Comparison of ENCODE assay signal across 12 cellular contexts in genomic region chr3:27311400-27311799, GRCh38. TPM values are rescaled to one million over a fixed set of nuclear protein-coding genes. Genes with fewer than 3 reads are reported as not detected.
DNase-seq lines count a peak whose midpoint lies in the region; ATAC-seq, FAIRE-seq and TF ChIP-seq lines count a peak whose summit lies in the region.
"Had no signal": no experiment of that assay in that cellular context is flagged by ENCODE, and none has a peak within 500 bp of the region (broad histone marks: within the 10 kb centered on the region; RNA-seq: fewer than 3 reads in every experiment).

No MANE protein-coding gene starts in this region.

- peak overlapping the region; percentile 87 for H3K27ac ChIP-seq in astrocyte (ENCODE audit: low read depth, low read length)
- no peak overlapping the region for H3K27ac ChIP-seq in keratinocyte (ENCODE audit: control insufficient read depth, insufficient read depth, low read length)
- H3K27ac ChIP-seq: esophagus squamous epithelium had no signal

- peak overlapping the region; percentile 81 for H3K27ac Mint-ChIP-seq in astrocyte (ENCODE audit: unreplicated experiment)
- no peak overlapping the region for H3K27ac Mint-ChIP-seq in glutamatergic neuron (ENCODE audit: unreplicated experiment)
- no peak overlapping the region for H3K27ac Mint-ChIP-seq in activated naive CD8-positive, alpha-beta T cell treated with anti-CD3 and anti-CD28 coated beads for 36 hours
- H3K27ac Mint-ChIP-seq: activated naive CD4-positive, alpha-beta T cell treated with anti-CD3 and anti-CD28 coated beads for 36 hours; CD4-positive, CD25-positive, alpha-beta regulatory T cell; WTC11 had no signal

- DNase-seq in AG08395 (ENCODE audit: low spot score) (peak; percentile 91), HS-5 (ENCODE audit: low read depth) (peak; percentile 85), astrocyte (ENCODE audit: low read depth) (peak; percentile 93), keratinocyte (ENCODE audit: low read depth, low spot score) (peak; percentile 17), glutamatergic neuron (no peak), ecto neural progenitor cell (ENCODE audit: low spot score) (no peak)
- no peak for DNase-seq in activated naive CD8-positive, alpha-beta T cell treated with anti-CD3 and anti-CD28 coated beads for 36 hours
- DNase-seq: esophagus squamous epithelium had no signal

- no peak for TF ChIP-seq CTCF in astrocyte (IDR thresholded peaks at IDR 0.05; ENCODE audit: insufficient read depth, low read depth, low read length)
- TF ChIP-seq CTCF in keratinocyte (optimal IDR thresholded peaks at IDR 0.05 in 1 of 3, IDR thresholded peaks at IDR 0.05 in 1 of 3, conservative IDR thresholded peaks at IDR 0.05 in 1 of 3; ENCODE audit: extremely low read depth in 1 of 3, insufficient read depth in 2 of 3, low read length in 3 of 3): no peak
- TF ChIP-seq CTCF in glutamatergic neuron (IDR thresholded peaks at IDR 0.05; ENCODE audit: partially characterized antibody, unreplicated experiment): no peak

- H3K9ac ChIP-seq in astrocyte (ENCODE audit: low read length) (peak overlapping the region; percentile 62), keratinocyte (ENCODE audit: control insufficient read depth, extremely low read depth, insufficient read depth, low read length) (no peak overlapping the region)

- no peak for ATAC-seq in GM18517 (IDR thresholded peaks at IDR 0.05; ENCODE audit: unreplicated experiment)

- H3K9me3 ChIP-seq in astrocyte (ENCODE audit: insufficient read depth, low read depth, low read length) (no peaks in the 10 kb centered on the region), keratinocyte (ENCODE audit: control insufficient read depth, low read depth, low read length) (no peaks in the 10 kb centered on the region)
- H3K9me3 ChIP-seq: esophagus squamous epithelium had no signal

- no peaks in the 10 kb centered on the region for H3K27me3 ChIP-seq in astrocyte (ENCODE audit: insufficient read depth, low read length)
- H3K27me3 ChIP-seq in keratinocyte (ENCODE audit: control insufficient read depth, extremely low read depth, insufficient read depth, low read length): no peaks in the 10 kb centered on the region
- H3K27me3 ChIP-seq: esophagus squamous epithelium had no signal

- H3K4me3 Mint-ChIP-seq in astrocyte (ENCODE audit: unreplicated experiment): no peak overlapping the region
- no peak overlapping the region for H3K4me3 Mint-ChIP-seq in glutamatergic neuron (ENCODE audit: unreplicated experiment)
- no peak overlapping the region for H3K4me3 Mint-ChIP-seq in activated naive CD8-positive, alpha-beta T cell treated with anti-CD3 and anti-CD28 coated beads for 36 hours
- H3K4me3 Mint-ChIP-seq: activated naive CD4-positive, alpha-beta T cell treated with anti-CD3 and anti-CD28 coated beads for 36 hours; CD4-positive, CD25-positive, alpha-beta regulatory T cell; WTC11 had no signal

- no peaks in the 10 kb centered on the region for H3K9me1 ChIP-seq in keratinocyte (ENCODE audit: control insufficient read depth, extremely low read depth, insufficient read depth, low read length)

- H3K27me3 Mint-ChIP-seq in astrocyte (ENCODE audit: low read depth, unreplicated experiment) (no peaks in the 10 kb centered on the region), glutamatergic neuron (ENCODE audit: unreplicated experiment) (no peaks in the 10 kb centered on the region)
- peaks cover 3% of the 10 kb centered on the region for H3K27me3 Mint-ChIP-seq in activated naive CD8-positive, alpha-beta T cell treated with anti-CD3 and anti-CD28 coated beads for 36 hours
- H3K27me3 Mint-ChIP-seq: CD4-positive, CD25-positive, alpha-beta regulatory T cell had no signal

- no peaks in the 10 kb centered on the region for H4K20me1 ChIP-seq in astrocyte (ENCODE audit: insufficient read depth, low read length)
- H4K20me1 ChIP-seq in keratinocyte (ENCODE audit: control insufficient read depth, extremely low read depth, insufficient read depth, low read length): no peaks in the 10 kb centered on the region

- peak overlapping the region; percentile 53 for H3K4me2 ChIP-seq in astrocyte (ENCODE audit: low read length)
- H3K4me2 ChIP-seq in keratinocyte (ENCODE audit: control insufficient read depth, extremely low read depth, insufficient read depth, low read depth, low read length): no peak overlapping the region

- FAIRE-seq in astrocyte (lab: Jason Lieb, UNC): peak; percentile 99
- FAIRE-seq in keratinocyte (lab: Jason Lieb, UNC): peak; percentile 52

- H3K79me2 ChIP-seq in astrocyte (ENCODE audit: insufficient read depth, low read length) (no peaks in the 10 kb centered on the region), keratinocyte (ENCODE audit: control insufficient read depth, insufficient read depth, low read length) (no peaks in the 10 kb centered on the region)

- H3K9me3 Mint-ChIP-seq in astrocyte (ENCODE audit: unreplicated experiment): peaks cover 2% of the 10 kb centered on the region
- no peaks in the 10 kb centered on the region for H3K9me3 Mint-ChIP-seq in glutamatergic neuron (ENCODE audit: unreplicated experiment)
- no peaks in the 10 kb centered on the region for H3K9me3 Mint-ChIP-seq in activated naive CD8-positive, alpha-beta T cell treated with anti-CD3 and anti-CD28 coated beads for 36 hours
- H3K9me3 Mint-ChIP-seq: activated naive CD4-positive, alpha-beta T cell treated with anti-CD3 and anti-CD28 coated beads for 36 hours; CD4-positive, CD25-positive, alpha-beta regulatory T cell had no signal

- H3K4me1 Mint-ChIP-seq in astrocyte (ENCODE audit: low read depth, unreplicated experiment) (peaks cover 24% of the 10 kb centered on the region), glutamatergic neuron (ENCODE audit: low read depth, unreplicated experiment) (no peaks in the 10 kb centered on the region)
- H3K4me1 Mint-ChIP-seq in activated naive CD8-positive, alpha-beta T cell treated with anti-CD3 and anti-CD28 coated beads for 36 hours: no peaks in the 10 kb centered on the region

- dilution Hi-C loops in keratinocyte (cut with MboI; ENCODE audit: extremely low pct_ligation_motif_present, low sequenced_read_pairs): no loop called here

- no peak overlapping the region for H2AFZ ChIP-seq in astrocyte (ENCODE audit: low read depth, low read length)
- no peak overlapping the region for H2AFZ ChIP-seq in keratinocyte (ENCODE audit: control insufficient read depth, low read length)

- H3K36me3 ChIP-seq in astrocyte (ENCODE audit: insufficient read depth, low read length) (peaks cover 3% of the 10 kb centered on the region), keratinocyte (ENCODE audit: control insufficient read depth in 2 of 2, extremely low read depth in 1 of 2, insufficient read depth in 2 of 2, low read length in 2 of 2) (no peaks in the 10 kb centered on the region)
- H3K36me3 ChIP-seq: esophagus squamous epithelium had no signal

- H3K4me1 ChIP-seq in astrocyte (ENCODE audit: insufficient read depth, low read length): peaks cover 16% of the 10 kb centered on the region
- peaks cover 2% of the 10 kb centered on the region for H3K4me1 ChIP-seq in keratinocyte (ENCODE audit: control insufficient read depth, extremely low read depth, insufficient read depth, low read length)

- H3K4me3 ChIP-seq in astrocyte (ENCODE audit: insufficient read depth, low read depth, low read length): no peak overlapping the region
- no peak overlapping the region for H3K4me3 ChIP-seq in keratinocyte (ENCODE audit: control insufficient read depth in 2 of 3, extremely low read depth in 1 of 3, insufficient read depth in 2 of 3, low read depth in 1 of 3, low read length in 3 of 3)
- H3K4me3 ChIP-seq: esophagus squamous epithelium had no signal

- H3K36me3 Mint-ChIP-seq in astrocyte (ENCODE audit: low read depth, unreplicated experiment): no peaks in the 10 kb centered on the region
- no peaks in the 10 kb centered on the region for H3K36me3 Mint-ChIP-seq in glutamatergic neuron (ENCODE audit: unreplicated experiment)
- no peaks in the 10 kb centered on the region for H3K36me3 Mint-ChIP-seq in activated naive CD8-positive, alpha-beta T cell treated with anti-CD3 and anti-CD28 coated beads for 36 hours
- H3K36me3 Mint-ChIP-seq: CD4-positive, CD25-positive, alpha-beta regulatory T cell had no signal

RNA-seq across cellular contexts. Expression of gene NEK10, which starts 57.8 kb away (rescaled TPM):
- 3.2 and 3.4 TPM in 2 replicates for total RNA-seq in astrocyte
- 0.37 to 0.98 TPM (median 0.97 TPM) in 3 replicates for polyA plus RNA-seq in keratinocyte
- polyA plus RNA-seq in keratinocyte (2011; ENCODE audit: low read depth): 0.49 TPM
- polyA plus RNA-seq in keratinocyte (2011; cell fraction: cytosol; rRNA removed): 0.27 and 0.49 TPM in 2 replicates
- 1.1 and 2.2 TPM in 2 replicates for polyA plus RNA-seq in keratinocyte (2011; cell fraction: nucleus; rRNA removed)
- polyA plus RNA-seq in keratinocyte (2012; ENCODE audit: low replicate concordance): 0.29 and 0.55 TPM in 2 replicates
- 2.6 to 5.0 TPM in 2 of 3 replicates, not detected in the other for polyA minus RNA-seq in keratinocyte
- polyA minus RNA-seq in keratinocyte (2011; cell fraction: cytosol; rRNA and poly(A)+ RNA removed): not detected
- polyA minus RNA-seq in keratinocyte (2011; cell fraction: nucleus; rRNA and poly(A)+ RNA removed): 7.0 and 13.3 TPM in 2 replicates
- 1.5 TPM for total RNA-seq in glutamatergic neuron (ENCODE audit: unreplicated experiment)
- total RNA-seq in activated naive CD8-positive, alpha-beta T cell treated with anti-CD3 and anti-CD28 coated beads for 36 hours: under 1 TPM; 0.41 to 0.80 TPM

Comparison
In these comparisons a context has a peak if more than half of its experiments do, and no peak if none do; other contexts are left out.
1. DNase-seq: peak in AG08395 (single experiment), HS-5 (single experiment), astrocyte (single experiment) and keratinocyte (single experiment); none in glutamatergic neuron (single experiment), activated naive CD8-positive, alpha-beta T cell treated with anti-CD3 and anti-CD28 coated beads for 36 hours (single experiment) and ecto neural progenitor cell (single experiment).